Comparison of ENCODE assay signal across 13 cellular contexts in the genomic region with DNA sequence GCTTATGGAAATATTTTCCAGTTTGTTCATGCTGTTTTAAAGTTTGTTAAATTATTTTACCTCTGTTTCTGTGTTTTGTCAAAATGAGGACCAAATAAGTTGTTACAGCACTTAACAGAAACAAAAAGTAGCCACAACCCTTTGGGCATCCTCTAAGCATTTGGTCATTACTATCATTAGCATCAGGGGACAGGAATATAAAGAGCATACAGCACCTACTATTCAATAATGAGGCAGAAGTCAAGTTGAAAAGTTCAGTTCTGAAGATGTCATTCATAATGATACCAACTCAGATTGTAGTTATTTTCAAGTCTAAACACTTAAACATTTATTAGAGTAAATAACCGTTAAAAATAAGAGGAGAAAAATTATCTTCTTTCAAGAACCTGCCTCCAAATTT.
A peak's percentile ranks its signal among the peaks of the same experiment; 100 is the strongest.
DNase-seq lines count a peak whose midpoint lies in the region; ATAC-seq and TF ChIP-seq lines count a peak whose summit lies in the region.
"Had no signal": no experiment of that assay in that cellular context is flagged by ENCODE, and none has a peak within 500 bp of the region (broad histone marks: within the 10 kb centered on the region; RNA-seq: fewer than 3 reads in every experiment).

No MANE protein-coding gene starts in this region.

- TF ChIP-seq POLR2A in heart left ventricle (IDR thresholded peaks at IDR 0.05): no peak

- TF ChIP-seq CTCF in heart left ventricle (IDR thresholded peaks at IDR 0.05): no peak

- H3K4me1 ChIP-seq in heart left ventricle: no peaks in the 10 kb centered on the region

- H3K9me3 ChIP-seq in heart left ventricle: peaks cover 0 to 8% (median 0%) of the 10 kb centered on the region in 12 donors

- no peak overlapping the region for H3K4me3 ChIP-seq in heart left ventricle
- H3K4me3 ChIP-seq: K562 had no signal

- ATAC-seq in GM18519 (IDR thresholded peaks at IDR 0.05; ENCODE audit: low FRiP score, unreplicated experiment) (peak; percentile 42), GM21390 (IDR thresholded peaks at IDR 0.05; ENCODE audit: unreplicated experiment) (peak; percentile 51), HG02938 (IDR thresholded peaks at IDR 0.05; ENCODE audit: unreplicated experiment) (peak; percentile 52), HG03558 (IDR thresholded peaks at IDR 0.05; ENCODE audit: extremely low read depth, unreplicated experiment) (peak; percentile 38), esophagus mucosa (no peak), heart left ventricle (no peak)
- ATAC-seq: K562 had no signal

- DNase-seq in anterior cingulate cortex (lab: John Stamatoyannopoulos, UW): no peak
- DNase-seq in DMS79 (lab: John Stamatoyannopoulos, UW): no peak
- DNase-seq in heart left ventricle: no peak
- DNase-seq: activated naive CD4-positive, alpha-beta T cell treated with Interleukin-2 at 50 U/mL for 16 hours; erythroblast; midbrain; posterior cingulate gyrus had no signal

- 75 to 89% (median 83%) methylated on average over 1 of the region's 1 CpG for WGBS in heart left ventricle, 4 donors

- H3K27ac ChIP-seq in heart left ventricle: no peak overlapping the region

- H3K27me3 ChIP-seq in heart left ventricle: no peaks in the 10 kb centered on the region

- intact Hi-C loops in heart left ventricle (cut with DNase I): no loop called here

- no peaks in the 10 kb centered on the region for H3K36me3 ChIP-seq in heart left ventricle

Comparison
In these comparisons a context has a peak if more than half of its experiments do, and no peak if none do; other contexts are left out.
1. ATAC-seq: peak in GM18519 (single experiment), GM21390 (single experiment), HG02938 (single experiment) and HG03558 (single experiment); none in esophagus mucosa (single experiment) and heart left ventricle (0 of 4).